In the genomic region with DNA sequence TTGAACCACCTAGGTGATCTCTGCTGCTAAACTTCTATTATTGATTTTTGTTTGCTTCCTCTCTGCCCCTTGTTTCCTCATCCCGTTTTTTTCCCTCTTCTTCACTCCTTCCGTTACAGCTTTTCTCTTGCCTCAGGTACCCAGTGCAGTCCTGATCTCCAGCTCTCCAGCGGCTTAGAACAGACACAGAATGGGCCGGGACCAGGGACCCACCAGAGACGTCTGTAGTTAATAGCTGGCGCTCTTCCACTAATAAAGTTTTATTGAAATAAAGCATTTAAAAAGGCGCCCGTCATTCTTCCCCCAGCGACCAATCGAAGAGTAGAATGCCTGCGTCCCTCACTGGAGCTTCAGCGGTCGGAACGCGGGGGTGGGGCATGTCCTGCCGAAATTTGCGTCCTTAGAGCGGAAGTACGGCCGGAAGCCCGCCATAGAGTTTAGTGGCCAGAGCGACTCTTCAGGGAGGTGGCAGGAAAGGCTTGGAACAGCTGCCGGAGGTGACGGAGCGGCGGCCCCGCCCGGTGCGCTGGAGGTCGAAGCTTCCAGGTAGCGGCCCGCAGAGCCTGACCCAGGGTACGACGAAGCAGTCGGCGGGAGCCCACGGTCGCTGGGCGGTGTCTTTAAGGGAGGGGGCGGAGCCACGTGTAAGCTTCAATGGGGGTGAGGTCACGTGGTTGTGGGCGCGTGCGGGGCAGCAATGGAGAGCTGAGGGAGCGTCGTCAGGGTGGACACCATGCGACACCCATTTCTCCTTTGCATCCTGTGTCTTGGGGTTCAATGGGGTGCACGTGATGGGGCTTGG, we compare ENCODE assay signal across 8 cellular contexts. TPM values are rescaled to one million over a fixed set of nuclear protein-coding genes. Genes with fewer than 3 reads are reported as not detected.
A peak's percentile ranks its signal among the peaks of the same experiment; 100 is the strongest.
DNase-seq lines count a peak whose midpoint lies in the region; ATAC-seq, FAIRE-seq and TF ChIP-seq lines count a peak whose summit lies in the region.

A gene with protein sequence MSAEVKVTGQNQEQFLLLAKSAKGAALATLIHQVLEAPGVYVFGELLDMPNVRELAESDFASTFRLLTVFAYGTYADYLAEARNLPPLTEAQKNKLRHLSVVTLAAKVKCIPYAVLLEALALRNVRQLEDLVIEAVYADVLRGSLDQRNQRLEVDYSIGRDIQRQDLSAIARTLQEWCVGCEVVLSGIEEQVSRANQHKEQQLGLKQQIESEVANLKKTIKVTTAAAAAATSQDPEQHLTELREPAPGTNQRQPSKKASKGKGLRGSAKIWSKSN (plus strand): TSS at position 440 of the 802 bp plus-strand sequence. CDS start 611 bp downstream, outside the sequence.

- CTCF ChIA-PET in T-cell (lab: Charles Lee) = interaction anchor here (0.6 to 2.8 kb wide), 15 partner anchors 27 to 294 kb away, joined by 3 to 30 read pairs (median 4); a partner anchor contains a TSS

- POLR2A ChIA-PET in T-cell (lab: Charles Lee) = interaction anchor here (0.5 to 1.5 kb wide), 8 partner anchors 8 to 389 kb away, joined by 3 to 11 read pairs (median 8); a partner anchor contains a TSS

- TF ChIP-seq POLR2A in GM12891 (IDR thresholded peaks at IDR 0.05; ENCODE audit: low read depth, low read length) (peak; percentile 76), tibial nerve (IDR thresholded peaks at IDR 0.05) (peak in 1 of 2 donors; percentile 47)

- H2AFZ ChIP-seq in parathyroid adenoma = peak within 1 kb of the TSS; percentile 80

- no peak within 1 kb of the TSS for H3K9ac ChIP-seq in parathyroid adenoma

- peak; percentile 90 for ATAC-seq in HG02840 (IDR thresholded peaks at IDR 0.05; ENCODE audit: low FRiP score, unreplicated experiment)
- peak; percentile 90 for ATAC-seq in T-cell (replicated peaks in 1 of 4)

- TF ChIP-seq CTCF in cardiac muscle cell (IDR thresholded peaks at IDR 0.05; ENCODE audit: low read depth, low read length) = no peak
- no peak for TF ChIP-seq CTCF in parathyroid adenoma (IDR thresholded peaks at IDR 0.05)
- TF ChIP-seq CTCF in tibial nerve (IDR thresholded peaks at IDR 0.05) = peak in 1 of 5 experiments; percentile 42

- H3K27ac ChIP-seq in adipose tissue (ENCODE audit: low read depth, low read length) (peak within 1 kb of the TSS; percentile 45), cardiac muscle cell (peak within 1 kb of the TSS; percentile 79), parathyroid adenoma (peak within 1 kb of the TSS; percentile 84), tibial nerve (peak within 1 kb of the TSS; percentile 32 to 93 (median 86))

- H3K27me3 ChIP-seq in cardiac muscle cell (no peaks in the 10 kb centered on the region), parathyroid adenoma (ENCODE audit: control insufficient read depth, insufficient read depth, low read length) (no peaks in the 10 kb centered on the region), tibial nerve (no peaks in the 10 kb centered on the region)

- WGBS in adipose tissue, 3 donors = 0 to 1% (median 0%) methylated on average over 49 of the region's 49 CpGs
- 0 to 1% methylated on average over 28 to 39 of the region's 49 CpGs for WGBS in tibial nerve, 2 donors

- DNase-seq in GM12891 (ENCODE audit: insufficient read length, low spot score) (peak; percentile 94), NCI-H1436 treated with DMSO at 0.1 percent for 48 hours (lab: John Stamatoyannopoulos, UW) (peak; percentile 95), T-cell (peak; percentile 85 to 96 (median 90)), cardiac muscle cell (ENCODE audit: low read depth in 1 of 2, low spot score in 1 of 2) (peak; percentile 98 to 99), tibial nerve (ENCODE audit: low spot score in 2 of 2) (peak; percentile 89 to 92)

- peaks cover 24 to 30% (median 29%) of the 10 kb centered on the region in 3 donors for H3K4me1 Mint-ChIP-seq in T-cell

- no peaks in the 10 kb centered on the region for H3K9me3 Mint-ChIP-seq in T-cell

- H3K4me2 ChIP-seq in parathyroid adenoma (ENCODE audit: low read length) = peak within 1 kb of the TSS; percentile 99

- peak within 1 kb of the TSS; percentile 91 to 99 for H3K27ac Mint-ChIP-seq in T-cell

- peak within 1 kb of the TSS; percentile 84 to 87 (median 84) for H3K4me3 Mint-ChIP-seq in T-cell

- H3K9me3 ChIP-seq in cardiac muscle cell (ENCODE audit: low read depth) (no peaks in the 10 kb centered on the region), parathyroid adenoma (ENCODE audit: control insufficient read depth, low read length) (no peaks in the 10 kb centered on the region), tibial nerve (no peaks in the 10 kb centered on the region)

- no peaks in the 10 kb centered on the region for H3K79me2 ChIP-seq in parathyroid adenoma

- H3K4me3 ChIP-seq in cardiac muscle cell (peak within 1 kb of the TSS; percentile 33), parathyroid adenoma (ENCODE audit: low read depth, low read length) (peak within 1 kb of the TSS; percentile 87), tibial nerve (peak within 1 kb of the TSS; percentile 52 to 76 (median 68))

- TF ChIP-seq EP300 in tibial nerve (IDR thresholded peaks at IDR 0.05) = peak; percentile 88 to 91

- H3K36me3 ChIP-seq in cardiac muscle cell (peaks cover 2% of the 10 kb centered on the region), parathyroid adenoma (ENCODE audit: control insufficient read depth, insufficient read depth, low read length) (no peaks in the 10 kb centered on the region), tibial nerve (peaks cover 0 to 24% (median 5%) of the 10 kb centered on the region in 3 donors)

- no peaks in the 10 kb centered on the region for H3K27me3 Mint-ChIP-seq in T-cell

- H3K4me1 ChIP-seq in cardiac muscle cell (ENCODE audit: low read depth) (peaks cover 6% of the 10 kb centered on the region), parathyroid adenoma (no peaks in the 10 kb centered on the region), tibial nerve (peaks cover 0 to 23% (median 11%) of the 10 kb centered on the region in 4 donors)

- peaks cover 9% of the 10 kb centered on the region for H3K36me3 Mint-ChIP-seq in T-cell

- FAIRE-seq in GM12891 (lab: Jason Lieb, UNC) = peak; percentile 99

TF ChIP-seq in GM12891, 5 proteins besides CTCF, POLR2A, EP300 and RAD21:
- TF ChIP-seq POLR2AphosphoS5 (IDR thresholded peaks at IDR 0.05; ENCODE audit: low read depth, low read length) = peak; percentile 86
- TF ChIP-seq TAF1 (IDR thresholded peaks at IDR 0.05; ENCODE audit: low read depth, low read length) = peak; percentile 82
- TF ChIP-seq POU2F2 (IDR thresholded peaks at IDR 0.05; ENCODE audit: low read depth, low read length) = peak; percentile 64; the same call in 1 of the 2 replicates
- TF ChIP-seq SPI1 (IDR thresholded peaks at IDR 0.05; ENCODE audit: low read depth, low read length) = peak; percentile 62
- TF ChIP-seq PAX5 (IDR thresholded peaks at IDR 0.05; ENCODE audit: insufficient read depth, low read length, severe bottlenecking) = no peak

RNA-seq across cellular contexts. Expression of the gene that starts here (rescaled TPM):
- 36.6 TPM for polyA plus RNA-seq in GM12891 (2012; ENCODE audit: low read depth, missing spikeins)
- total RNA-seq in T-cell = 10 to 100 TPM; 18.5 to 33.1 (median 31.8) TPM
- polyA plus RNA-seq in adipose tissue = 10 to 100 TPM; 33.5 to 71.9 (median 66.1) TPM
- 71.0 and 82.1 TPM in 2 replicates for total RNA-seq in cardiac muscle cell
- polyA plus RNA-seq in cardiac muscle cell = 97.7 and 108 TPM in 2 replicates
- total RNA-seq in tibial nerve = 10 to 100 TPM; 46.9 to 74.4 (median 70.0) TPM

Comparison
In these comparisons a context has a peak if more than half of its experiments do, and no peak if none do; other contexts are left out.
1. Peak in every context shown above with its lines: DNase-seq, ATAC-seq, H3K4me3 ChIP-seq and H3K27ac ChIP-seq.
2. H3K4me3 ChIP-seq: peak in every context shown above with its lines; median percentile 87 in parathyroid adenoma; 68 in tibial nerve; 33 in cardiac muscle cell.